2 cellular contexts compared by ENCODE assay signal in genomic region chr7:149002604-149003003, GRCh38.
TF ChIP-seq lines count a peak whose summit lies in the region.

No MANE protein-coding gene starts in this region.

TF ChIP-seq in HepG2, 621 proteins besides CTCF, POLR2A, EP300 and RAD21:
- TF ChIP-seq, protein P1, sequence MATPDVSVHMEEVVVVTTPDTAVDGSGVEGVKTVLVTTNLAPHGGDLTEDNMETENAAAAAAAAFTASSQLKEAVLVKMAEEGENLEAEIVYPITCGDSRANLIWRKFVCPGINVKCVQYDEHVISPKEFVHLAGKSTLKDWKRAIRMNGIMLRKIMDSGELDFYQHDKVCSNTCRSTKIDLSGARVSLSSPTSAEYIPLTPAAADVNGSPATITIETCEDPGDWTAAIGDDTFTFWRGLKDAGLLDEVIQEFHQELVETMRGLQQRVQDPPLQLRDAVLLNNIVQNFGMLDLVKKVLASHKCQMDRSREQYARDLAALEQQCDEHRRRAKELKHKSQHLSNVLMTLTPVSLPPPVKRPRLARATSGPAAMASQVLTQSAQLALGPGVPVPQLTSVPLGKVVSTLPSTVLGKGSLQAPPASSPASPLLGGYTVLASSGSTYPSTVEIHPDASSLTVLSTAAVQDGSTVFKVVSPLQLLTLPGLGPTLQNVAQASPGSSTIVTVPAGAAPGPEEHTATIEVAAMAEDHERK (CRISPR knock-in tag; IDR thresholded peaks at IDR 0.05; ENCODE audit: low read depth): no peak
- peak; percentile 79 for TF ChIP-seq AGO2 (optimal IDR thresholded peaks at IDR 0.05; ENCODE audit: low read depth, low read length)

TF ChIP-seq in GM12878, 131 proteins besides CTCF, POLR2A, EP300 and RAD21:
- TF ChIP-seq NFYA (IDR thresholded peaks at IDR 0.05; ENCODE audit: borderline replicate concordance, low read depth, low read length) (no peak), MYC (IDR thresholded peaks at IDR 0.05; ENCODE audit: insufficient read depth, insufficient read length, insufficient replicate concordance, low read length, severe bottlenecking) (no peak), GABPA (IDR thresholded peaks at IDR 0.05; ENCODE audit: low read depth) (no peak)
TF ChIP-seq in GM12878: peak in this region for 0.
